ENCODE assay signal across 24 cellular contexts in the genomic region with DNA sequence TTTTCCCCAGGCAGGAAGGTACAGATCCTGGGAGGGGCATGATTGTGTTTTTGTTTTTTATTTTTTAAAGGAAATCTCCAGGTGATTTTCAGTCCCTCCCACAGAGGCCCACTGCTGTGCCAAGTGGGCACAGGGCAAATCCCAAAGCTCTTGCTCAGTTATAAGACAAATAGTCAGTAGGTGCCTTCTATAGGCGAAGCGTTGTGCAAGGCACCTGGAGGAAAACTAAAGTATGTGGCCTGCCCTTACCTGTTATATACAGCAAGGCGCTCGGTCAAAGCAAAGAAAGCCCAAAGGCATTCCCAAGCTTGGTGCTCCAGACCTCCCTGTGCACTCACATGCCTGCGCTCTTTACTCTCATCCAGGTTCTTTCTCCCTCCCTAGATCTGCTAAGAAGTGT.
DNase-seq lines count a peak whose midpoint lies in the region; ATAC-seq, FAIRE-seq and TF ChIP-seq lines count a peak whose summit lies in the region.
"Had no signal": no experiment of that assay in that cellular context is flagged by ENCODE, and none has a peak within 500 bp of the region (broad histone marks: within the 10 kb centered on the region; RNA-seq: fewer than 3 reads in every experiment).

No MANE protein-coding gene starts in this region.

- TF ChIP-seq CTCF in bronchial epithelial cell (IDR thresholded peaks at IDR 0.05; ENCODE audit: insufficient read depth, low read length, severe bottlenecking) (no peak), esophagus squamous epithelium (IDR thresholded peaks at IDR 0.05) (no peak), esophagus muscularis mucosa (IDR thresholded peaks at IDR 0.05) (no peak)

- H3K27ac ChIP-seq in esophagus squamous epithelium (peak overlapping the region in 3 of 4 donors; percentile 43 to 57 (median 54)), esophagus muscularis mucosa (replicated peaks in 1 of 4) (no peak overlapping the region)
- H3K27ac ChIP-seq: HL-60 had no signal

- peaks cover 11 to 52% (median 12%) of the 10 kb centered on the region in 3 donors for H3K4me1 ChIP-seq in esophagus squamous epithelium
- no peaks in the 10 kb centered on the region for H3K4me1 ChIP-seq in esophagus muscularis mucosa
- H3K4me1 ChIP-seq: BE2C had no signal

- H3K36me3 ChIP-seq in bronchial epithelial cell (ENCODE audit: control insufficient read depth, insufficient read depth, low read length) (no peaks in the 10 kb centered on the region), esophagus squamous epithelium (no peaks in the 10 kb centered on the region), esophagus muscularis mucosa (no peaks in the 10 kb centered on the region)
- H3K36me3 ChIP-seq: BE2C had no signal

- intact Hi-C loops in esophagus squamous epithelium (cut with DNase I), result no loop called here
- intact Hi-C loops in esophagus muscularis mucosa (cut with DNase I), result no loop called here

- H3K9me3 ChIP-seq in esophagus squamous epithelium (no peaks in the 10 kb centered on the region), esophagus muscularis mucosa (no peaks in the 10 kb centered on the region)
- H3K9me3 ChIP-seq: BE2C had no signal

- no peak for TF ChIP-seq POLR2A in esophagus squamous epithelium (IDR thresholded peaks at IDR 0.05)
- TF ChIP-seq POLR2A in esophagus muscularis mucosa (IDR thresholded peaks at IDR 0.05; ENCODE audit: low read depth), result no peak

- TF ChIP-seq EP300 in esophagus muscularis mucosa (IDR thresholded peaks at IDR 0.05), result no peak

- no peaks in the 10 kb centered on the region for H3K27me3 ChIP-seq in bronchial epithelial cell (ENCODE audit: control insufficient read depth, insufficient read depth, low read length)
- H3K27me3 ChIP-seq in esophagus squamous epithelium, result no peaks in the 10 kb centered on the region
- no peaks in the 10 kb centered on the region for H3K27me3 ChIP-seq in esophagus muscularis mucosa
- H3K27me3 ChIP-seq: BE2C had no signal

- no peak for FAIRE-seq in bronchial epithelial cell (lab: Jason Lieb, UNC)
- FAIRE-seq: A204.1, GM12878 had no signal

- DNase-seq in bronchial epithelial cell (ENCODE audit: low read depth), result peak; percentile 93
- DNase-seq in esophagus squamous epithelium (lab: John Stamatoyannopoulos, UW), result no peak
- DNase-seq in left lobe of liver (ENCODE audit: low spot score), result peak; percentile 26
- DNase-seq in NCI-H1092 (lab: John Stamatoyannopoulos, UW), result no peak
- no peak for DNase-seq in anterior cingulate cortex (lab: John Stamatoyannopoulos, UW)
- DNase-seq in hypothalamus (lab: John Stamatoyannopoulos, UW), result no peak
- no peak for DNase-seq in esophagus muscularis mucosa (ENCODE audit: extremely low spot score)
- DNase-seq: ACHN; BE2C; C1 segment of cervical spinal cord; CD4-positive, CD25-positive, alpha-beta regulatory T cell; CD8-positive, alpha-beta memory T cell; COR-L47; DMS 273 treated with DMSO at 0.1 percent for 48 hours; DMS53; DND-41; EL; GOT3; H7; HFFc6 had no signal

- ATAC-seq in left lobe of liver, result no peak
- ATAC-seq: GM12878, HCT116 had no signal

- H3K4me3 ChIP-seq in bronchial epithelial cell (ENCODE audit: low read depth, low read length), result no peak overlapping the region
- H3K4me3 ChIP-seq in esophagus squamous epithelium, result no peak overlapping the region
- H3K4me3 ChIP-seq in esophagus muscularis mucosa, result no peak overlapping the region
- H3K4me3 ChIP-seq: GM12878 had no signal

- 30 to 59% methylated on average over 4 to 5 of the region's 5 CpGs for WGBS in esophagus squamous epithelium, 2 donors
- 98% methylated on average over 5 of the region's 5 CpGs for WGBS in esophagus muscularis mucosa

Comparison
In these comparisons a context has a peak if more than half of its experiments do, and no peak if none do; other contexts are left out.
1. DNase-seq: peak in bronchial epithelial cell (single experiment) and left lobe of liver (single experiment); none in esophagus squamous epithelium (single experiment), NCI-H1092 (single experiment), anterior cingulate cortex (0 of 58), hypothalamus (0 of 51) and esophagus muscularis mucosa (single experiment).
2. H3K27ac ChIP-seq: peak in esophagus squamous epithelium (3 of 4); none in esophagus muscularis mucosa (0 of 4).